1 cellular context compared by ENCODE assay signal in the genomic region with DNA sequence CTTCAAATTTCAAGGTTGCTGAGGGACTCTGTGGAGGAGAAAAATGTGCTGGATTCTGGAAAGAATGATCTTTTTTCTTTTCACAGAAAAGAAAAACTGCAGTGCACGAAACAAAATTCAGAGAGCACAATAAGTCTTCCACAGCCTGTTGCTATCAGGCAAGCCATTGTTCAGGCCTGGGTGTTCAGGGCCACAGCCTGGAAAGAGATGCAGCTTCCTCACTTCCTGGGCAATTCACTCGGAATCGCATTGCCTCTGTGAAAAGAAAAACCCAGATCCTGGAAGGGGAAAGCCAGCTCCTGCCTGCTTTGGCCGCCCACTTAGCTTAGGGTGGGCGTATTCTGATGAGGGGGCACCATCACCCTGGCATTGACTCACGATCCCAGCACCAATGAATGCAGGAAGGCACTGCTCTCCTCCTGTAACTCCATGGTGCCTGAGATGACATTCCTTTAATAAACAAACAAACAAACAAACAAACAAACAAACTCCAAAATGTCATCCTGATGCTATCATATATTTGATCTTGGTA.
TF ChIP-seq lines count a peak whose summit lies in the region.

No MANE protein-coding gene starts in this region.

TF ChIP-seq in GM23338, 12 proteins besides CTCF, POLR2A, EP300 and RAD21 (continued from another document):
- TF ChIP-seq, protein P1, sequence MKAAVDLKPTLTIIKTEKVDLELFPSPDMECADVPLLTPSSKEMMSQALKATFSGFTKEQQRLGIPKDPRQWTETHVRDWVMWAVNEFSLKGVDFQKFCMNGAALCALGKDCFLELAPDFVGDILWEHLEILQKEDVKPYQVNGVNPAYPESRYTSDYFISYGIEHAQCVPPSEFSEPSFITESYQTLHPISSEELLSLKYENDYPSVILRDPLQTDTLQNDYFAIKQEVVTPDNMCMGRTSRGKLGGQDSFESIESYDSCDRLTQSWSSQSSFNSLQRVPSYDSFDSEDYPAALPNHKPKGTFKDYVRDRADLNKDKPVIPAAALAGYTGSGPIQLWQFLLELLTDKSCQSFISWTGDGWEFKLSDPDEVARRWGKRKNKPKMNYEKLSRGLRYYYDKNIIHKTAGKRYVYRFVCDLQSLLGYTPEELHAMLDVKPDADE (IDR thresholded peaks at IDR 0.05): no peak
- no peak for TF ChIP-seq STAT1 (IDR thresholded peaks at IDR 0.05; ENCODE audit: unreplicated experiment)
TF ChIP-seq in GM23338: peak in this region for 0.
